Comparison of ENCODE assay signal across 15 cellular contexts in the genomic region with DNA sequence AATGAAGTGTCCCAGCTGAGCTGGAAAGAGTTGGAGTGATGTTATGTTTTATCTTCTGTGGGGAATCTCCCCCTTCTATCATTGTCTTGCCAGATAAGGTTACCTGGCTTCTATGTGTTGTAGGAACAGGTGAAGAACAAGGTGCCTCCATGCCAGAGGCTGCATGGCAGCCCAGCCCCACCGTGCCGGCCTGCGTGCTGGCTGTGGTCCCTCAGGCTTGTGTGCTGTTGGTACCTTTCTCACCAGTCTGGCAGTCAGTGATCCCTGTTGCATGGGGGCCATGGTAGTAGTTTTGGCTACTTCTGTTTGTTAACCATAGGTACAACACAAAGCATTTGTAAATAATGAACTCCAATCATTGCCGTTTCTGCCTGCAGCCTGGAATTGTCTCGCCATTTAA. TPM values are rescaled to one million over a fixed set of nuclear protein-coding genes. Genes with fewer than 3 reads are reported as not detected.
DNase-seq lines count a peak whose midpoint lies in the region; ATAC-seq, FAIRE-seq and TF ChIP-seq lines count a peak whose summit lies in the region.
"Had no signal": no experiment of that assay in that cellular context is flagged by ENCODE, and none has a peak within 500 bp of the region (broad histone marks: within the 10 kb centered on the region; RNA-seq: fewer than 3 reads in every experiment).

No MANE protein-coding gene starts in this region.

- FAIRE-seq in frontal cortex (lab: Jason Lieb, UNC) = no peak

- no peak for ATAC-seq in naive thymus-derived CD4-positive, alpha-beta T cell
- ATAC-seq: left lung, PC-3, right cardiac atrium had no signal

- POLR2A ChIA-PET in CD4-positive, alpha-beta memory T cell (lab: Charles Lee; ENCODE audit: partially characterized antibody) = interaction anchor here (2.7 to 19.7 kb wide), 3 partner anchors 10 to 59 kb away, joined by 25 to 551 read pairs (median 379); a partner anchor contains a TSS
- POLR2A ChIA-PET in naive thymus-derived CD4-positive, alpha-beta T cell (lab: Charles Lee) = interaction anchor here (1.2 to 13.7 kb wide), 3 partner anchors 9 to 60 kb away, joined by 3 to 348 read pairs (median 4); a partner anchor contains a TSS

- intact Hi-C loops in CD14-positive monocyte (cut with micrococcal nuclease) = no loop called here
- intact Hi-C loops in CD4-positive, alpha-beta memory T cell (cut with micrococcal nuclease) = no loop called here
- intact Hi-C loops in activated T-helper 1 cell treated with anti-CD3 and anti-CD28 coated beads, Interleukin-12 subunit alpha, Interleukin-12 subunit beta, Interleukin-2, Interleukin-4 antibody, amounts not matched to agents 30 ng/mL and 10 ng/mL and 1 ng/mL, durations not matched to agents 14 hours and 24 hours and 36 hours (cut with micrococcal nuclease) = loop anchor here (2.0 kb wide), 3 partner anchors 17 to 61 kb away; no protein-coding TSS in a partner anchor
- intact Hi-C loops in naive thymus-derived CD4-positive, alpha-beta T cell (cut with micrococcal nuclease) = no loop called here
- intact Hi-C loops in colonic mucosa (cut with DNase I) = no loop called here

- no peaks in the 10 kb centered on the region for H3K9me3 Mint-ChIP-seq in CD14-positive monocyte
- H3K9me3 Mint-ChIP-seq in CD4-positive, alpha-beta memory T cell = no peaks in the 10 kb centered on the region
- no peaks in the 10 kb centered on the region for H3K9me3 Mint-ChIP-seq in activated T-helper 1 cell treated with anti-CD3 and anti-CD28 coated beads, Interleukin-12 subunit alpha, Interleukin-12 subunit beta, Interleukin-2, Interleukin-4 antibody, amounts not matched to agents 30 ng/mL and 10 ng/mL and 1 ng/mL, durations not matched to agents 14 hours and 24 hours and 36 hours
- no peaks in the 10 kb centered on the region for H3K9me3 Mint-ChIP-seq in naive thymus-derived CD4-positive, alpha-beta T cell

- DNase-seq in CD14-positive monocyte (ENCODE audit: low spot score) = no peak
- no peak for DNase-seq in CD4-positive, alpha-beta memory T cell
- no peak for DNase-seq in activated T-helper 1 cell treated with anti-CD3 and anti-CD28 coated beads, Interleukin-12 subunit alpha, Interleukin-12 subunit beta, Interleukin-2, Interleukin-4 antibody, amounts not matched to agents 30 ng/mL and 10 ng/mL and 1 ng/mL, durations not matched to agents 14 hours and 24 hours and 36 hours (ENCODE audit: low spot score)
- no peak for DNase-seq in naive thymus-derived CD4-positive, alpha-beta T cell
- DNase-seq in DMS153 (lab: John Stamatoyannopoulos, UW) = no peak
- no peak for DNase-seq in colonic mucosa
- DNase-seq in frontal cortex (ENCODE audit: low spot score in 2 of 2) = no peak
- DNase-seq: activated CD4-positive, CD25-positive, alpha-beta regulatory T cell treated with anti-CD3 and anti-CD28 coated beads, Interleukin-2, amount 50 U/mL, for 72 hours; central memory CD4-positive, alpha-beta T cell; left lung; NCI-H1694 treated with DMSO at 0.1 percent for 48 hours; NCI-H345; PC-3; right cardiac atrium; SJCRH30 had no signal

- no peak overlapping the region for H3K4me3 ChIP-seq in CD4-positive, alpha-beta memory T cell (ENCODE audit: low read length in 2 of 2)
- H3K4me3 ChIP-seq in naive thymus-derived CD4-positive, alpha-beta T cell (ENCODE audit: low read length) = no peak overlapping the region
- no peak overlapping the region for H3K4me3 ChIP-seq in colonic mucosa
- H3K4me3 ChIP-seq: left lung, SJCRH30 had no signal

- H3K27ac Mint-ChIP-seq in CD14-positive monocyte = peak overlapping the region in 4 of 7 donors; percentile 12 to 84 (median 48)
- H3K27ac Mint-ChIP-seq in CD4-positive, alpha-beta memory T cell = peak overlapping the region; percentile 66 to 91 (median 83)
- peak overlapping the region; percentile 63 for H3K27ac Mint-ChIP-seq in activated T-helper 1 cell treated with anti-CD3 and anti-CD28 coated beads, Interleukin-12 subunit alpha, Interleukin-12 subunit beta, Interleukin-2, Interleukin-4 antibody, amounts not matched to agents 30 ng/mL and 10 ng/mL and 1 ng/mL, durations not matched to agents 14 hours and 24 hours and 36 hours
- peak overlapping the region; percentile 42 to 94 (median 84) for H3K27ac Mint-ChIP-seq in naive thymus-derived CD4-positive, alpha-beta T cell

- no peaks in the 10 kb centered on the region for H3K27me3 ChIP-seq in CD4-positive, alpha-beta memory T cell (ENCODE audit: insufficient read depth, low read length)
- H3K27me3 ChIP-seq in naive thymus-derived CD4-positive, alpha-beta T cell (ENCODE audit: control insufficient read depth in 2 of 2, insufficient read depth in 2 of 2, low read length in 2 of 2) = no peaks in the 10 kb centered on the region
- H3K27me3 ChIP-seq in colonic mucosa = no peaks in the 10 kb centered on the region
- H3K27me3 ChIP-seq: left lung, SJCRH30 had no signal

- H3K36me3 ChIP-seq in CD4-positive, alpha-beta memory T cell (ENCODE audit: insufficient read depth, low read length) = peaks cover 44% of the 10 kb centered on the region
- peaks cover 23 to 51% (median 26%) of the 10 kb centered on the region in 3 experiments for H3K36me3 ChIP-seq in naive thymus-derived CD4-positive, alpha-beta T cell (ENCODE audit: control insufficient read depth in 2 of 3, insufficient read depth in 3 of 3, low read length in 3 of 3)
- no peaks in the 10 kb centered on the region for H3K36me3 ChIP-seq in colonic mucosa

- peaks cover 55% of the 10 kb centered on the region for H3K4me1 ChIP-seq in CD4-positive, alpha-beta memory T cell (ENCODE audit: insufficient read depth, low read length)
- peaks cover 44 to 48% of the 10 kb centered on the region in 2 donors for H3K4me1 ChIP-seq in naive thymus-derived CD4-positive, alpha-beta T cell (ENCODE audit: control insufficient read depth in 2 of 2, insufficient read depth in 2 of 2, low read length in 2 of 2)
- peaks cover 12% of the 10 kb centered on the region for H3K4me1 ChIP-seq in colonic mucosa

- H3K9ac ChIP-seq in colonic mucosa (ENCODE audit: low read depth in 2 of 2, low read length in 2 of 2) = no peak overlapping the region

- peaks cover 0 to 2% (median 0%) of the 10 kb centered on the region in 3 donors for H3K27me3 Mint-ChIP-seq in CD14-positive monocyte (ENCODE audit: low read depth in 3 of 3)
- no peaks in the 10 kb centered on the region for H3K27me3 Mint-ChIP-seq in CD4-positive, alpha-beta memory T cell
- H3K27me3 Mint-ChIP-seq in activated T-helper 1 cell treated with anti-CD3 and anti-CD28 coated beads, Interleukin-12 subunit alpha, Interleukin-12 subunit beta, Interleukin-2, Interleukin-4 antibody, amounts not matched to agents 30 ng/mL and 10 ng/mL and 1 ng/mL, durations not matched to agents 14 hours and 24 hours and 36 hours (ENCODE audit: insufficient read depth) = no peaks in the 10 kb centered on the region
- H3K27me3 Mint-ChIP-seq in naive thymus-derived CD4-positive, alpha-beta T cell = no peaks in the 10 kb centered on the region

- H3K36me3 Mint-ChIP-seq in CD14-positive monocyte = peaks cover 57 to 77% of the 10 kb centered on the region in 2 donors
- peaks cover 58 to 76% of the 10 kb centered on the region in 2 donors for H3K36me3 Mint-ChIP-seq in CD4-positive, alpha-beta memory T cell
- peaks cover 55% of the 10 kb centered on the region for H3K36me3 Mint-ChIP-seq in activated T-helper 1 cell treated with anti-CD3 and anti-CD28 coated beads, Interleukin-12 subunit alpha, Interleukin-12 subunit beta, Interleukin-2, Interleukin-4 antibody, amounts not matched to agents 30 ng/mL and 10 ng/mL and 1 ng/mL, durations not matched to agents 14 hours and 24 hours and 36 hours (ENCODE audit: low read depth)
- H3K36me3 Mint-ChIP-seq in naive thymus-derived CD4-positive, alpha-beta T cell = peaks cover 11 to 53% (median 45%) of the 10 kb centered on the region in 5 donors

- H3K27ac ChIP-seq in CD4-positive, alpha-beta memory T cell (ENCODE audit: low read depth, low read length) = peak overlapping the region; percentile 2
- H3K27ac ChIP-seq in naive thymus-derived CD4-positive, alpha-beta T cell (ENCODE audit: low read depth, low read length) = peak overlapping the region; percentile 5
- no peak overlapping the region for H3K27ac ChIP-seq in colonic mucosa
- H3K27ac ChIP-seq: left lung, SJCRH30 had no signal

- TF ChIP-seq CTCF in CD14-positive monocyte (IDR thresholded peaks at IDR 0.05) (no peak), colonic mucosa (IDR thresholded peaks at IDR 0.05) (no peak)

- no peaks in the 10 kb centered on the region for H3K9me3 ChIP-seq in CD4-positive, alpha-beta memory T cell (ENCODE audit: control insufficient read depth in 1 of 2, low read length in 2 of 2)
- no peaks in the 10 kb centered on the region for H3K9me3 ChIP-seq in naive thymus-derived CD4-positive, alpha-beta T cell (ENCODE audit: control insufficient read depth in 2 of 3, low read length in 3 of 3)
- no peaks in the 10 kb centered on the region for H3K9me3 ChIP-seq in colonic mucosa
- H3K9me3 ChIP-seq: left lung, SJCRH30 had no signal

- H3K4me1 Mint-ChIP-seq in CD14-positive monocyte = peaks cover 36% of the 10 kb centered on the region
- H3K4me1 Mint-ChIP-seq in CD4-positive, alpha-beta memory T cell = peaks cover 46 to 88% (median 57%) of the 10 kb centered on the region in 4 donors
- peaks cover 61% of the 10 kb centered on the region for H3K4me1 Mint-ChIP-seq in activated T-helper 1 cell treated with anti-CD3 and anti-CD28 coated beads, Interleukin-12 subunit alpha, Interleukin-12 subunit beta, Interleukin-2, Interleukin-4 antibody, amounts not matched to agents 30 ng/mL and 10 ng/mL and 1 ng/mL, durations not matched to agents 14 hours and 24 hours and 36 hours (ENCODE audit: low read depth)
- peaks cover 51 to 89% (median 83%) of the 10 kb centered on the region in 7 donors for H3K4me1 Mint-ChIP-seq in naive thymus-derived CD4-positive, alpha-beta T cell

- CTCF ChIA-PET in CD4-positive, alpha-beta memory T cell (lab: Charles Lee; ENCODE audit: partially characterized antibody) = interaction anchor here (0.9 to 7.9 kb wide), 3 partner anchors 9 to 64 kb away, joined by 4 to 88 read pairs (median 8); no protein-coding TSS in a partner anchor
- CTCF ChIA-PET in naive thymus-derived CD4-positive, alpha-beta T cell (lab: Charles Lee) = interaction anchor here (1.1 to 2.5 kb wide), 3 partner anchors 15 to 64 kb away, joined by 5 to 11 read pairs (median 6); no protein-coding TSS in a partner anchor

- no peak overlapping the region for H3K4me3 Mint-ChIP-seq in CD14-positive monocyte
- H3K4me3 Mint-ChIP-seq in CD4-positive, alpha-beta memory T cell = peak overlapping the region in 7 of 8 donors; percentile 16 to 91 (median 46)
- peak overlapping the region; percentile 58 for H3K4me3 Mint-ChIP-seq in activated T-helper 1 cell treated with anti-CD3 and anti-CD28 coated beads, Interleukin-12 subunit alpha, Interleukin-12 subunit beta, Interleukin-2, Interleukin-4 antibody, amounts not matched to agents 30 ng/mL and 10 ng/mL and 1 ng/mL, durations not matched to agents 14 hours and 24 hours and 36 hours
- H3K4me3 Mint-ChIP-seq in naive thymus-derived CD4-positive, alpha-beta T cell = peak overlapping the region; percentile 49 to 93 (median 64)

RNA-seq across cellular contexts. Expression of a gene that starts 37.9 kb away (rescaled TPM):
- 10 to 100 TPM; 38.5 to 51.4 TPM for polyA plus RNA-seq in CD14-positive monocyte
- total RNA-seq in CD4-positive, alpha-beta memory T cell = 100 to 1,000 TPM; 192 to 200 TPM
- 10 to 100 TPM; 82.1 to 91.9 TPM for polyA plus RNA-seq in CD4-positive, alpha-beta memory T cell
- total RNA-seq in activated T-helper 1 cell treated with anti-CD3 and anti-CD28 coated beads, Interleukin-12 subunit alpha, Interleukin-12 subunit beta, Interleukin-2, Interleukin-4 antibody, amounts not matched to agents 30 ng/mL and 10 ng/mL and 1 ng/mL, durations not matched to agents 14 hours and 24 hours and 36 hours = 59.2 and 65.5 TPM in 2 replicates
- 100 to 1,000 TPM in 3 of 5 experiments, 10 to 100 TPM in 2; 80.4 to 200 (median 119) TPM for total RNA-seq in naive thymus-derived CD4-positive, alpha-beta T cell
- 100 to 1,000 TPM in 1 of 2 donors, 10 to 100 TPM in 1; 75.9 to 123 TPM for polyA plus RNA-seq in naive thymus-derived CD4-positive, alpha-beta T cell
- 10 to 100 TPM; 34.8 to 38.0 TPM for total RNA-seq in colonic mucosa
- 22.4 TPM for total RNA-seq in frontal cortex

RNA-seq across cellular contexts. Expression of a gene that starts 50.9 kb away (rescaled TPM):
- not detected for polyA plus RNA-seq in CD14-positive monocyte
- not detected for total RNA-seq in CD4-positive, alpha-beta memory T cell
- not detected for polyA plus RNA-seq in CD4-positive, alpha-beta memory T cell
- 0.05 TPM in 1 of 2 replicates, not detected in the other for total RNA-seq in activated T-helper 1 cell treated with anti-CD3 and anti-CD28 coated beads, Interleukin-12 subunit alpha, Interleukin-12 subunit beta, Interleukin-2, Interleukin-4 antibody, amounts not matched to agents 30 ng/mL and 10 ng/mL and 1 ng/mL, durations not matched to agents 14 hours and 24 hours and 36 hours
- under 1 TPM in 1 of 5 experiments, not detected in 4; 0.15 TPM for total RNA-seq in naive thymus-derived CD4-positive, alpha-beta T cell
- polyA plus RNA-seq in naive thymus-derived CD4-positive, alpha-beta T cell = under 1 TPM in 1 of 2 donors, not detected in 1; 0.08 TPM
- total RNA-seq in colonic mucosa = 1 to 10 TPM; 1.0 to 3.3 TPM
- total RNA-seq in frontal cortex = 4.9 TPM

RNA-seq across cellular contexts. Expression of a gene that starts 59.1 kb away (rescaled TPM):
- polyA plus RNA-seq in CD14-positive monocyte = 100 to 1,000 TPM; 119 to 135 TPM
- total RNA-seq in CD4-positive, alpha-beta memory T cell = 10 to 100 TPM; 92.9 to 94.2 TPM
- 100 to 1,000 TPM; 143 to 168 TPM for polyA plus RNA-seq in CD4-positive, alpha-beta memory T cell
- total RNA-seq in activated T-helper 1 cell treated with anti-CD3 and anti-CD28 coated beads, Interleukin-12 subunit alpha, Interleukin-12 subunit beta, Interleukin-2, Interleukin-4 antibody, amounts not matched to agents 30 ng/mL and 10 ng/mL and 1 ng/mL, durations not matched to agents 14 hours and 24 hours and 36 hours = 252 and 258 TPM in 2 replicates
- 100 to 1,000 TPM in 3 of 5 experiments, 10 to 100 TPM in 2; 29.2 to 385 (median 107) TPM for total RNA-seq in naive thymus-derived CD4-positive, alpha-beta T cell
- polyA plus RNA-seq in naive thymus-derived CD4-positive, alpha-beta T cell = 10 to 100 TPM; 51.1 to 76.0 TPM
- total RNA-seq in colonic mucosa = 1 to 10 TPM; 2.1 to 3.6 TPM
- total RNA-seq in frontal cortex = 0.41 TPM

Comparison
In these comparisons a context has a peak if more than half of its experiments do, and no peak if none do; other contexts are left out.
1. H3K4me3 Mint-ChIP-seq: peak in CD4-positive, alpha-beta memory T cell (7 of 8), activated T-helper 1 cell treated with anti-CD3 and anti-CD28 coated beads, Interleukin-12 subunit alpha, Interleukin-12 subunit beta, Interleukin-2, Interleukin-4 antibody, amounts not matched to agents 30 ng/mL and 10 ng/mL and 1 ng/mL, durations not matched to agents 14 hours and 24 hours and 36 hours (single experiment) and naive thymus-derived CD4-positive, alpha-beta T cell (10 of 10); none in CD14-positive monocyte (0 of 2).
2. RNA of a gene that starts 59.1 kb away (total RNA-seq): 252 to 258 TPM in activated T-helper 1 cell treated with anti-CD3 and anti-CD28 coated beads, Interleukin-12 subunit alpha, Interleukin-12 subunit beta, Interleukin-2, Interleukin-4 antibody, amounts not matched to agents 30 ng/mL and 10 ng/mL and 1 ng/mL, durations not matched to agents 14 hours and 24 hours and 36 hours, 29.2 to 385 TPM in naive thymus-derived CD4-positive, alpha-beta T cell and 92.9 to 94.2 TPM in CD4-positive, alpha-beta memory T cell; 2.1 to 3.6 TPM in colonic mucosa and 0.41 TPM in frontal cortex (single experiment); every median in the first group is over 4 times any median in the second.
3. Peak in every context shown above with its lines, with median percentiles within 50 percentile points of each other: H3K27ac Mint-ChIP-seq.